Comparison of ENCODE assay signal across 8 cellular contexts in the genomic region with DNA sequence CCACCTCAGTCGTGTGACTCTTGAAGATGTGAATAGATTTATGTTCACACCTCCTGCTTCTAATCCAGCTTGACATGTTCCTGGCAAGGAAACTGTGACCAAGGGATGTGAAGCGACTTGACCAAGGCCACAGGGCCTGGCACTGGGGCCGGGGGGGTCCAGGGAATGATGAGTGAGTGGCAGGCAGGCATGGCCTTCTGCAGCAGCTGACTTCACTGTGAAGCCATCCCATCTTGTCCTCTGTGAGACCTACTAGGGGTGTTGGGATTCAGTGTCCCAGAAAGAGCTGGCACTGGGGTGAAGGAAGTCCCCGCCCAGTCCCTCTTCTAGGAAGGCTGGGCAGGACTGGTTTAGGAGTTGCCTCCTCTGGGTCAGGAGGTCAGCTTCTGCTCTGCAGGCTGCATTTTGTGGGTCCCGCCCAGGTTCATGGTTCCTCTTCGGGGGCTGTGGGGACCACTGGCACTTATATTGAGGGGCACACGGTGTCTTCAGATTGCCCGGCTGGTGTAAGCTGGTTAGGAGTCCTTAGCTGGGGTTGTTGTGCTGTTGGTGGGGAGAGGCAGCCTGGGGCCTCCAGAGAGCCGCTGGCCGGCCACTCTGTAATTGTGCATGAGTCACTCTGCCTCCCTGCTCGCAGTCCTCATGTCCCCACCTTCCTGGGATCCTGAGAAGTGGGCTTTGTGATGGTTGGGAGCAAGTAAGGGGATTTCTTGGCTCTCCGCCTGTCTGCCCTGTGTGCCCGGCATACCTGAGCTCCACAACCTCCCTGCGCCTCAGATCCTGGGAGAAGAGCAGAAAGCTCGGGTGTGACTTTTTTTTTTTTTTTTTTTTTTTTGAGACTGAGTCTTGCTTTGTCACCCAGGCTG. TPM values are rescaled to one million over a fixed set of nuclear protein-coding genes. Genes with fewer than 3 reads are reported as not detected.
DNase-seq lines count a peak whose midpoint lies in the region; ATAC-seq and TF ChIP-seq lines count a peak whose summit lies in the region.
"Had no signal": no experiment of that assay in that cellular context is flagged by ENCODE, and none has a peak within 500 bp of the region (broad histone marks: within the 10 kb centered on the region; RNA-seq: fewer than 3 reads in every experiment).

No MANE protein-coding gene starts in this region.

- peaks cover 65 to 100% of the 10 kb centered on the region in 2 donors for H3K4me1 ChIP-seq in left lung
- peaks cover 94 to 100% (median 97%) of the 10 kb centered on the region in 4 donors for H3K4me1 ChIP-seq in transverse colon

- TF ChIP-seq POLR2A in transverse colon (IDR thresholded peaks at IDR 0.05) = no peak

- H3K27ac ChIP-seq in HL-60 (replicated peaks) = 0 out of 2 replicates have a peak overlapping the region, but pooled peaks have one; percentile 11
- H3K27ac ChIP-seq in brain microvascular endothelial cell = peak overlapping the region; percentile 18
- H3K27ac ChIP-seq in left lung = peak overlapping the region; percentile 10 to 66
- H3K27ac ChIP-seq in transverse colon = peak overlapping the region; percentile 96 to 99 (median 98)

- DNase-seq in HL-60 (ENCODE audit: low read depth in 1 of 2, low spot score in 1 of 2) = no peak
- DNase-seq in brain microvascular endothelial cell = peak; percentile 56
- DNase-seq in left lung = peak; percentile 68 to 74
- DNase-seq in transverse colon = peak; percentile 50
- DNase-seq in COLO829 (ENCODE audit: low spot score) = no peak
- DNase-seq in DMS114 treated with DMSO at 0.1 percent for 48 hours (lab: John Stamatoyannopoulos, UW; ENCODE audit: unreplicated experiment) = no peak
- no peak for DNase-seq in NCI-H1436 (lab: John Stamatoyannopoulos, UW)
- DNase-seq: effector CD4-positive, alpha-beta T cell had no signal

- 51 to 52% methylated on average over 5 to 15 of the region's 15 CpGs for WGBS in transverse colon (ENCODE audit: low coverage in 1 of 2), 2 donors

- peak; percentile 59 for ATAC-seq in left lung

- H3K9me3 ChIP-seq in left lung (no peaks in the 10 kb centered on the region), transverse colon (no peaks in the 10 kb centered on the region)

- H3K27me3 ChIP-seq in HL-60 (ENCODE audit: insufficient read depth, poor library complexity, severe bottlenecking) = no peaks in the 10 kb centered on the region
- no peaks in the 10 kb centered on the region for H3K27me3 ChIP-seq in brain microvascular endothelial cell (replicated peaks)
- H3K27me3 ChIP-seq in left lung = no peaks in the 10 kb centered on the region
- no peaks in the 10 kb centered on the region for H3K27me3 ChIP-seq in transverse colon

- H3K4me3 ChIP-seq in HL-60 (replicated peaks; ENCODE audit: insufficient read depth, low read length) = no peak overlapping the region
- no peak overlapping the region for H3K4me3 ChIP-seq in brain microvascular endothelial cell (ENCODE audit: low read depth, low read length)
- no peak overlapping the region for H3K4me3 ChIP-seq in left lung
- no peak overlapping the region for H3K4me3 ChIP-seq in transverse colon

- H3K36me3 ChIP-seq in brain microvascular endothelial cell (replicated peaks) (no peaks in the 10 kb centered on the region), left lung (no peaks in the 10 kb centered on the region), transverse colon (no peaks in the 10 kb centered on the region)

- no peak for TF ChIP-seq EP300 in transverse colon (IDR thresholded peaks at IDR 0.05; ENCODE audit: low read depth)

- TF ChIP-seq CTCF in HL-60 (IDR thresholded peaks at IDR 0.05; ENCODE audit: insufficient read depth, low read length) (no peak), brain microvascular endothelial cell (IDR thresholded peaks at IDR 0.05; ENCODE audit: low read depth, low read length, missing control alignments) (no peak), left lung (IDR thresholded peaks at IDR 0.05) (no peak), transverse colon (IDR thresholded peaks at IDR 0.05) (no peak)

- intact Hi-C loops in left lung (cut with DNase I) = loop anchor here (5.0 to 10.0 kb wide), 2 partner anchors 65 to 113 kb away; no protein-coding TSS in a partner anchor
- intact Hi-C loops in transverse colon (cut with DNase I; ENCODE audit: low total_unique reads) = loop anchor here (10.0 kb wide), 2 partner anchors 75 to 865 kb away; no protein-coding TSS in a partner anchor

- in situ Hi-C loops in brain microvascular endothelial cell (cut with HindIII; ENCODE audit: low pct_ligation_motif_present, low sequenced_read_pairs) = no loop called here
- in situ Hi-C loops in transverse colon (cut with MboI; ENCODE audit: low pct_ligation_motif_present in 1 of 4, low pct_unique_long_range_greater_than_20kb in 1 of 4, low sequenced_read_pairs in 3 of 4) = loop anchor here in 1 of 4 donors (10.0 kb wide), 1 partner anchor 115 kb away; no protein-coding TSS in a partner anchor

RNA-seq across cellular contexts. Expression of gene ZMIZ1, which starts 11.0 kb away (rescaled TPM):
- total RNA-seq in left lung (10 to 100 TPM; 63.1 to 80.2 TPM), transverse colon (100 to 1,000 TPM in 1 of 4 donors, 10 to 100 TPM in 3; 32.0 to 108 (median 63.0) TPM)

Comparison
In these comparisons a context has a peak if more than half of its experiments do, and no peak if none do; other contexts are left out.
1. DNase-seq: peak in brain microvascular endothelial cell (single experiment), left lung (2 of 2) and transverse colon (single experiment); none in HL-60 (0 of 2), COLO829 (single experiment), DMS114 treated with DMSO at 0.1 percent for 48 hours (single experiment) and NCI-H1436 (single experiment).
2. H3K27ac ChIP-seq: peak in every context shown above with its lines; median percentile 98 in transverse colon; 38 in left lung; 18 in brain microvascular endothelial cell; 11 in HL-60.